Comparison of ENCODE assay signal across 8 cellular contexts in genomic region chr2:167294031-167294774, GRCh38. TPM values are rescaled to one million over a fixed set of nuclear protein-coding genes. Genes with fewer than 3 reads are reported as not detected.
DNase-seq lines count a peak whose midpoint lies in the region; ATAC-seq and TF ChIP-seq lines count a peak whose summit lies in the region.

No MANE protein-coding gene starts in this region.

- peaks cover 72% of the 10 kb centered on the region for H3K27me3 Mint-ChIP-seq in mesothelial cell of epicardium (ENCODE audit: low read depth)

- no peak for ATAC-seq in upper lobe of left lung (ENCODE audit: low FRiP score in 2 of 2)
- no peak for ATAC-seq in HG02642 (IDR thresholded peaks at IDR 0.05; ENCODE audit: poor library complexity, unreplicated experiment)
- ATAC-seq in HG03521 (IDR thresholded peaks at IDR 0.05; ENCODE audit: unreplicated experiment), result no peak

- H3K4me1 ChIP-seq in effector memory CD4-positive, alpha-beta T cell (ENCODE audit: control insufficient read depth, insufficient read depth, low read length, poor library complexity, severe bottlenecking), result peaks cover 4% of the 10 kb centered on the region
- H3K4me1 ChIP-seq in upper lobe of left lung, result peaks cover 13 to 30% (median 18%) of the 10 kb centered on the region in 4 donors

- peaks cover 14% of the 10 kb centered on the region for H3K4me1 Mint-ChIP-seq in mesothelial cell of epicardium

- H3K36me3 Mint-ChIP-seq in mesothelial cell of epicardium, result no peaks in the 10 kb centered on the region

- no peaks in the 10 kb centered on the region for H3K9me3 ChIP-seq in effector memory CD4-positive, alpha-beta T cell (ENCODE audit: control insufficient read depth, low read length)
- no peaks in the 10 kb centered on the region for H3K9me3 ChIP-seq in upper lobe of left lung

- H3K9me3 Mint-ChIP-seq in mesothelial cell of epicardium, result no peaks in the 10 kb centered on the region

- WGBS in upper lobe of left lung, 2 donors, result 5 to 6% methylated on average over 23 to 34 of the region's 35 CpGs

- in situ Hi-C loops in GM13976 (cut with MboI; ENCODE audit: low sequenced_read_pairs, unreplicated experiment), result no loop called here

- no peak for TF ChIP-seq EP300 in upper lobe of left lung (IDR thresholded peaks at IDR 0.05)

- TF ChIP-seq POLR2A in upper lobe of left lung (IDR thresholded peaks at IDR 0.05), result no peak

- peak; percentile 16 for DNase-seq in GM13976 (ENCODE audit: low spot score)
- no peak for DNase-seq in effector memory CD4-positive, alpha-beta T cell
- DNase-seq in mesothelial cell of epicardium (ENCODE audit: low spot score in 2 of 2, unreplicated experiment in 2 of 2), result no peak
- peak in 1 of 2 donors; percentile 80 for DNase-seq in upper lobe of left lung
- no peak for DNase-seq in NCI-H510A (lab: John Stamatoyannopoulos, UW)

- no peak overlapping the region for H3K27ac ChIP-seq in effector memory CD4-positive, alpha-beta T cell (ENCODE audit: insufficient read depth, low read length, poor library complexity, severe bottlenecking)
- H3K27ac ChIP-seq in upper lobe of left lung, result no peak overlapping the region

- H3K27me3 ChIP-seq in effector memory CD4-positive, alpha-beta T cell (replicated peaks; ENCODE audit: control insufficient read depth, insufficient read depth, low read length, poor library complexity, severe bottlenecking), result peaks cover 7% of the 10 kb centered on the region
- peaks cover 0 to 24% (median 7%) of the 10 kb centered on the region in 4 donors for H3K27me3 ChIP-seq in upper lobe of left lung

- no peaks in the 10 kb centered on the region for H3K36me3 ChIP-seq in effector memory CD4-positive, alpha-beta T cell (ENCODE audit: control insufficient read depth, insufficient read depth, low read length)
- no peaks in the 10 kb centered on the region for H3K36me3 ChIP-seq in upper lobe of left lung

- TF ChIP-seq CTCF in GM13976 (IDR thresholded peaks at IDR 0.05; ENCODE audit: borderline replicate concordance, control extremely low read depth, extremely low read depth, insufficient read depth, missing control alignments) (no peak), mesothelial cell of epicardium (IDR thresholded peaks at IDR 0.05; ENCODE audit: unreplicated experiment) (no peak), upper lobe of left lung (IDR thresholded peaks at IDR 0.05) (no peak)

- peak overlapping the region; percentile 11 for H3K4me3 ChIP-seq in effector memory CD4-positive, alpha-beta T cell (ENCODE audit: insufficient read depth, low read depth, low read length, poor library complexity, severe bottlenecking)
- H3K4me3 ChIP-seq in upper lobe of left lung, result peak overlapping the region in 3 of 4 donors; percentile 62 to 81 (median 67)

- peak overlapping the region; percentile 72 for H3K4me3 Mint-ChIP-seq in mesothelial cell of epicardium

- H3K27ac Mint-ChIP-seq in mesothelial cell of epicardium, result no peak overlapping the region

TF ChIP-seq in PFSK-1, 5 proteins besides CTCF, POLR2A, EP300 and RAD21:
- TF ChIP-seq SIN3A (IDR thresholded peaks at IDR 0.05; ENCODE audit: borderline replicate concordance, insufficient read depth, low read length), result 0 out of 2 replicates have a peak, but pooled peaks have one; percentile 8
- TF ChIP-seq TAF1 (IDR thresholded peaks at IDR 0.05; ENCODE audit: borderline replicate concordance, insufficient read depth, low read length), result no peak
- TF ChIP-seq POLR2AphosphoS5 (IDR thresholded peaks at IDR 0.05; ENCODE audit: low read depth, low read length), result no peak

RNA-seq across cellular contexts. Expression of gene B3GALT1, which starts 1.4 kb away (rescaled TPM):
- polyA plus RNA-seq in PFSK-1 (2012; ENCODE audit: insufficient read length, low read depth), result 0.60 TPM
- total RNA-seq in mesothelial cell of epicardium (0.56 to 0.64 TPM (median 0.63 TPM) in 3 replicates), upper lobe of left lung (under 1 TPM in 3 of 6 donors, not detected in 3; 0.06 to 0.22 (median 0.20) TPM)
